27 cellular contexts compared by ENCODE assay signal in the genomic region with DNA sequence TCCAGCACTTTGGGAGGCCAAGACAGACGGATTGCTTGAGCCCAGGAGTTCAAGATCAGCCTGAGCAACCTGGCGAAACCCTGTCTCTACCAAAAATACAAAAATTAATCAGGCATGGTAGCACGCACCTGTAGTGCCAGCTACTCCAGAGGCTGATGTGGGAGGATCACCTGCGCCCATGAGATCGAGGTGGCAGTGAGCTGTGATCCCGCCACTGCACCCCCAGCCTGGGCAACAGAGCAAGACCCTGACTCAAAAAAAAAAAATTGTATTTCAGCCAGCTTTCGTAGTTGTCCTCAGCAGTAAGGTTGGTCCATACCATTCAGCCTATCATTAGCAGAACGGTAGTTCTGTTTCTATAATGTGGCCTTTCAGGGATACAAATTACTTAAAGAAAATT.
"Had no signal": no experiment of that assay in that cellular context is flagged by ENCODE, and none has a peak within 500 bp of the region (broad histone marks: within the 10 kb centered on the region; RNA-seq: fewer than 3 reads in every experiment).

No MANE protein-coding gene starts in this region.

- H3K79me2 ChIP-seq: hepatocyte had no signal

- H3K4me3 Mint-ChIP-seq: effector memory CD8-positive, alpha-beta T cell; memory B cell; nephron; neural progenitor cell had no signal

- H3K4me1 Mint-ChIP-seq: nephron, neural progenitor cell had no signal

- H3K27me3 ChIP-seq: gastrocnemius medialis, heart left ventricle, hepatocyte, neural progenitor cell, right atrium auricular region, stomach, thyroid gland, vagina had no signal

- H3K4me2 ChIP-seq: hepatocyte, neural progenitor cell, smooth muscle cell had no signal

- H3K27me3 Mint-ChIP-seq: effector memory CD8-positive, alpha-beta T cell; memory B cell had no signal

- H2AFZ ChIP-seq: hepatocyte, neural progenitor cell had no signal

- H3K9me3 Mint-ChIP-seq: effector memory CD8-positive, alpha-beta T cell; memory B cell; nephron; neural progenitor cell had no signal

- H3K36me3 ChIP-seq: gastrocnemius medialis, heart left ventricle, prostate gland, right atrium auricular region, stomach, thyroid gland, vagina had no signal

- H3K27ac ChIP-seq: gastrocnemius medialis, heart left ventricle, hepatocyte, neural progenitor cell, prostate gland, right atrium auricular region, stomach, vagina had no signal

- H3K4me3 ChIP-seq: gastrocnemius medialis, heart left ventricle, hepatocyte, lung, neural progenitor cell, prostate gland, right atrium auricular region, smooth muscle cell, stomach, thyroid gland, vagina had no signal

- H3K27ac Mint-ChIP-seq: nephron, neural progenitor cell had no signal

- H3K4me1 ChIP-seq: gastrocnemius medialis, heart left ventricle, neural progenitor cell, prostate gland, right atrium auricular region, stomach, thyroid gland, vagina had no signal

- ATAC-seq: effector memory CD8-positive, alpha-beta T cell; gastrocnemius medialis; heart left ventricle; left lobe of liver; sciatic nerve had no signal

- H3K9me3 ChIP-seq: gastrocnemius medialis, heart left ventricle, prostate gland, right atrium auricular region, stomach, thyroid gland, vagina had no signal

- DNase-seq: cortex of kidney; effector memory CD8-positive, alpha-beta T cell; erythroblast; gastrocnemius medialis; heart left ventricle; kidney; nucleus accumbens; stimulated activated CD4-positive, alpha-beta T cell treated with anti-CD3 and anti-CD28 coated beads, Interleukin-12 subunit alpha, Interleukin-12 subunit beta, amount 100 ng/mL, for 4 hours; stimulated activated CD4-positive, alpha-beta T cell treated with anti-CD3 and anti-CD28 coated beads, Interleukin-1b, Interleukin-23, amount 100 ng/mL, for 48 hours; stimulated activated CD4-positive, alpha-beta T cell treated with anti-CD3 and anti-CD28 coated beads, Interleukin-4, amount 100 ng/mL, for 1 hour; stimulated activated CD8-positive, alpha-beta memory T cell treated with anti-CD3 and anti-CD28 coated beads, Interleukin-4, amount 100 ng/mL, for 48 hours; stimulated activated naive CD4-positive, alpha-beta T cell treated with Interleukin-2 at 50 U/mL for 16 hours; stomach; trophoblast cell had no signal

- FAIRE-seq: endometrium, kidney had no signal
